In the genomic region with DNA sequence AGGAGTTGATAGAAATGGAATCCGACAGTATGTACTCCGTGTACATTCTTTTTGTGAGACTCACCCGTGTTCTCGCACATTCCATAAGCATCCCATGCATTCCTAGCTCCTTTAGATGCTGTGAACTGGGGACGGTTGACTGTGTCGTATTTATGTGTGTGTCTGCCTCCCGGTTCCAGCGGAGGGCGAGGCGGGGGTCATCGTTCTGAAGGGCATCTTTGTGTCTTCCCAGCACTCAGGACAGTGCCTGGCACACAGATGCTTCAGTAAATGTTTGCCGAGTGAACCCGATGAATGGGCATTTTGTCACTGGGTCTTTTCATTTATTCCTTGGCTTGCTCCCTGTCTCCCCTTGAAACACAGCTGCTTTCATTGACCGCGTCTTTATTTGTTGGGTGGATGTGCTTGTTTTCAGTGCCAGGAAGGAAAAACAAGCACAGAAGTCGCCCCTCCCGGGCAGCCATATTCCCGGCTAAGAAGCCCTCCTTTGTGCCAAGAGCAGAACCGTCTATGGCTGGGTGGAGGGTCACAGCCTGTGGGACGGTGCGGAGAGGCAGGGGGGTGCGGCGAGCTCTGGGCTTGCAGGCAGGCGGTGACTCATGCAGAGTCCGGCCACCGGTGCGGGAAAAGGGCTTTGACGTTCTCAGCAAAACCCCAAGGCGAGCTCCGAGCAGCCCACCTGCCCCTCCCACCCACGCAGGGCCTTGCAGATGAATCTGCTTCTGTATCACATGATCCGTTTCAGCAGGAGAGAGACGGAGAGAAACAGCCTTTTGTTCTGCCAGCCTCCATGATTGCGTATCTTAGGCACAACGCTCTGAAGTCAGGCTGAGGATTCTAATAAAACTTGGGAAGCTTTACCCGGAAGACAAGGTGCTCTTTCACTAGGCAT, we compare ENCODE assay signal across 8 cellular contexts. TPM values are rescaled to one million over a fixed set of nuclear protein-coding genes. Genes with fewer than 3 reads are reported as not detected.
A peak's percentile ranks its signal among the peaks of the same experiment; 100 is the strongest.
DNase-seq lines count a peak whose midpoint lies in the region; ATAC-seq and TF ChIP-seq lines count a peak whose summit lies in the region.

No MANE protein-coding gene starts in this region.

- H3K4me1 ChIP-seq in adrenal gland (replicated peaks in 1 of 2) = peaks cover 0 to 19% of the 10 kb centered on the region in 2 donors
- peaks cover 24% of the 10 kb centered on the region for H3K4me1 ChIP-seq in rectal smooth muscle tissue (ENCODE audit: control insufficient read depth, insufficient read depth, low read length)

- H3K27ac ChIP-seq in adrenal gland (peak overlapping the region in 2 of 5 donors; percentile 12 to 21), rectal smooth muscle tissue (ENCODE audit: low read depth, low read length) (peak overlapping the region; percentile 76)

- H3K9me3 ChIP-seq in adrenal gland (replicated peaks in 1 of 3) = no peaks in the 10 kb centered on the region

- no peak for TF ChIP-seq POLR2A in adrenal gland (IDR thresholded peaks at IDR 0.05)

- peak; percentile 66 to 68 for ATAC-seq in left cardiac atrium
- ATAC-seq in activated CD4-positive, CD25-positive, alpha-beta regulatory T cell treated with anti-CD3 and anti-CD28 coated beads, Interleukin-2, amount 50 U/mL, for 24 hours = no peak
- no peak for ATAC-seq in GM19328 (IDR thresholded peaks at IDR 0.05; ENCODE audit: unreplicated experiment)

- H3K9ac ChIP-seq in rectal smooth muscle tissue (ENCODE audit: low read length) = no peak overlapping the region

- WGBS in adrenal gland, 4 donors = 37 to 60% (median 42%) methylated on average over 23 to 36 of the region's 36 CpGs

- peaks cover 6% of the 10 kb centered on the region for H3K27me3 ChIP-seq in H7 (ENCODE audit: control insufficient read depth, insufficient read depth, low read length)
- no peaks in the 10 kb centered on the region for H3K27me3 ChIP-seq in adrenal gland
- no peaks in the 10 kb centered on the region for H3K27me3 ChIP-seq in rectal smooth muscle tissue (ENCODE audit: control insufficient read depth, insufficient read depth, low read length)

- intact Hi-C loops in adrenal gland (cut with DNase I) = loop anchor here in 1 of 2 donors (10.0 kb wide), 1 partner anchor 83 kb away; no protein-coding TSS in a partner anchor
- intact Hi-C loops in left cardiac atrium (cut with DNase I) = no loop called here

- no peaks in the 10 kb centered on the region for H3K36me3 ChIP-seq in H7 (replicated peaks; ENCODE audit: control insufficient read depth, insufficient read depth, low read length)
- no peaks in the 10 kb centered on the region for H3K36me3 ChIP-seq in adrenal gland (replicated peaks in 1 of 2)
- no peaks in the 10 kb centered on the region for H3K36me3 ChIP-seq in rectal smooth muscle tissue (ENCODE audit: control insufficient read depth, insufficient read depth, low read length)

- TF ChIP-seq CTCF in adrenal gland (IDR thresholded peaks at IDR 0.05) = no peak

- DNase-seq in H7 = peak; percentile 86
- DNase-seq in adrenal gland = peak; percentile 68 to 84 (median 75)
- peak; percentile 52 for DNase-seq in left cardiac atrium
- no peak for DNase-seq in central memory CD4-positive, alpha-beta T cell
- DNase-seq in NCI-H1694 treated with DMSO at 0.1 percent for 48 hours (lab: John Stamatoyannopoulos, UW) = no peak

- H3K4me3 ChIP-seq in H7 (ENCODE audit: insufficient read depth, low read depth, low read length) (peak overlapping the region; percentile 8), adrenal gland (peak overlapping the region in 1 of 4 donors; percentile 52), rectal smooth muscle tissue (ENCODE audit: low read length) (peak overlapping the region; percentile 48)

RNA-seq across cellular contexts. Expression of a gene that starts 11.2 kb away (rescaled TPM):
- total RNA-seq in H7 (2014; rRNA removed; shearing (Covaris generic)) = 20.9 and 37.9 TPM in 2 replicates
- total RNA-seq in adrenal gland = 10 to 100 TPM in 7 of 8 donors, 1 to 10 TPM in 1; 4.9 to 23.6 (median 18.3) TPM
- 10 to 100 TPM; 17.9 to 87.5 (median 55.7) TPM for polyA plus RNA-seq in adrenal gland
- total RNA-seq in left cardiac atrium = 1 to 10 TPM; 6.7 to 8.8 TPM

RNA-seq across cellular contexts. Expression of a gene that starts 20.0 kb away (rescaled TPM):
- total RNA-seq in H7 (2014; rRNA removed; shearing (Covaris generic)) = 1,817 and 1,848 TPM in 2 replicates
- 1 to 10 TPM in 6 of 8 donors, under 1 TPM in 1, not detected in 1; 0.98 to 5.5 (median 1.7) TPM for total RNA-seq in adrenal gland
- polyA plus RNA-seq in adrenal gland = 1 to 10 TPM; 2.0 to 3.6 (median 3.2) TPM
- 1 to 10 TPM; 2.2 to 3.9 TPM for total RNA-seq in left cardiac atrium

Comparison
In these comparisons a context has a peak if more than half of its experiments do, and no peak if none do; other contexts are left out.
1. DNase-seq: peak in H7 (single experiment), adrenal gland (7 of 7) and left cardiac atrium (single experiment); none in central memory CD4-positive, alpha-beta T cell (single experiment) and NCI-H1694 treated with DMSO at 0.1 percent for 48 hours (single experiment).
2. ATAC-seq: peak in left cardiac atrium (2 of 2); none in activated CD4-positive, CD25-positive, alpha-beta regulatory T cell treated with anti-CD3 and anti-CD28 coated beads, Interleukin-2, amount 50 U/mL, for 24 hours (0 of 2) and GM19328 (single experiment).
3. RNA of a gene that starts 20.0 kb away (total RNA-seq): 1,817 to 1,848 TPM in H7; 2.2 to 3.9 TPM in left cardiac atrium and 0.98 to 5.5 TPM in adrenal gland; every median in the first group is over 100 times any median in the second.